ENCODE assay signal across 22 cellular contexts in the genomic region with DNA sequence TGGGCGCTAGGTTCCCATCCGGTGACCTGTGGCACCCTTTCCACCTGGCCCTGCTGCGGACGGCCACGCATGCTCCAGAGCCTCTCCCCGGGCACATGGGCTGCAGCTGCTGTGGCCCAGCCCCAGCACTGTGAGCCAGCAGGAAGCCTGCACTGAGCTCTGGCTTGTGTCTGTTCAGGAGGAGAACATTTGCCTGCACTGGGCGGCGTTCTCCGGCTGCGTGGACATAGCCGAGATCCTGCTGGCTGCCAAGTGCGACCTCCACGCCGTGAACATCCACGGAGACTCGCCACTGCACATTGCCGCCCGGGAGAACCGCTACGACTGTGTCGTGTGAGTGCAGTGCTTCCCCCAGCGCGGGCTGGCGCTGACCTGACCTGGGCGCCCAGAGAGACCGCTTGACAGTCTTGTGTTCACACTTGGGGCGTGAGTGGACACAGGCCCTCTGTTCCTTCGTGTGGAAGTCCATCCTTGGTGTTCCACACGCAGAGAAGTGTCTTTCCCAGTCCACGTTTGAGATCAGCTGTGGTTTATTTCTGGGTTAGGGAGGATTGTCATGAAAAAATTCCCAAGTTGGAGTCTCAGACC.
"Had no signal": no experiment of that assay in that cellular context is flagged by ENCODE, and none has a peak within 500 bp of the region (broad histone marks: within the 10 kb centered on the region; RNA-seq: fewer than 3 reads in every experiment).

No MANE protein-coding gene starts in this region.

- H3K4me3 ChIP-seq: gastroesophageal sphincter, heart left ventricle, mucosa of descending colon, pancreas, spleen, thyroid gland had no signal

- H3K9me3 ChIP-seq: gastroesophageal sphincter, heart left ventricle, mucosa of descending colon, pancreas, spleen, thyroid gland had no signal

- H3K27ac ChIP-seq: gastroesophageal sphincter, heart left ventricle, pancreas, spleen, thyroid gland had no signal

- ATAC-seq: activated CD8-positive, alpha-beta T cell treated with anti-CD3 and anti-CD28 coated beads for 36 hours; activated naive CD8-positive, alpha-beta T cell treated with anti-CD3 and anti-CD28 coated beads, Interleukin-2, amount 50 U/mL, for 24 hours; activated T-helper 17 cell treated with anti-CD3 and anti-CD28 coated beads, Interleukin-2, amount 50 U/mL, for 72 hours; gastroesophageal sphincter; mucosa of descending colon; naive thymus-derived CD8-positive, alpha-beta T cell; pancreas; stimulated activated naive B cell treated with anti-CD40 and anti-IgM and Interleukin-4, amounts not matched to agents 10 μg/mL and 1 μg/mL and 100 μg/mL, for 72 hours; T-cell had no signal

- DNase-seq: activated B cell treated with CpG ODN at 0.5 μM for 24 hours; activated CD4-positive, alpha-beta T cell treated with anti-CD3 and anti-CD28 coated beads, Interleukin-2, amount 10 ng/mL, durations not matched to agents 24 days and 14 days; activated CD8-positive, alpha-beta T cell treated with anti-CD3 and anti-CD28 coated beads for 36 hours; activated naive CD4-positive, alpha-beta T cell; activated naive CD8-positive, alpha-beta T cell treated with anti-CD3 and anti-CD28 coated beads, Interleukin-2, amount 50 U/mL, for 24 hours; activated T-cell treated with anti-CD3 and anti-CD28 coated beads, Interleukin-2, amount 50 U/mL, for 1 hour; anterior cingulate cortex; central memory CD4-positive, alpha-beta T cell; cortex of kidney; erythroblast; heart left ventricle; kidney glomerular epithelial cell; naive thymus-derived CD8-positive, alpha-beta T cell; spleen; stimulated activated CD4-positive, alpha-beta T cell treated with anti-CD3 and anti-CD28 coated beads, Interleukin-4, amount 100 ng/mL, for 4 hours; stimulated activated naive B cell treated with anti-CD40 and anti-IgM and Interleukin-4, amounts not matched to agents 10 μg/mL and 1 μg/mL and 100 μg/mL, for 72 hours; T-cell; thyroid gland had no signal

- H3K27me3 ChIP-seq: gastroesophageal sphincter, heart left ventricle, pancreas, spleen, thyroid gland had no signal

- H3K4me1 ChIP-seq: gastroesophageal sphincter, heart left ventricle, pancreas had no signal
